29 cellular contexts compared by ENCODE assay signal in genomic region chr17:75384751-75385150, GRCh38.
"Had no signal": no experiment of that assay in that cellular context is flagged by ENCODE, and none has a peak within 500 bp of the region (broad histone marks: within the 10 kb centered on the region; RNA-seq: fewer than 3 reads in every experiment).

No MANE protein-coding gene starts in this region.

- H3K4me3 Mint-ChIP-seq: activated CD4-positive, alpha-beta T cell treated with anti-CD3 and anti-CD28 coated beads for 36 hours; activated CD4-positive, alpha-beta T cell treated with anti-CD3 and anti-CD28 coated beads, Interleukin-2, amount 10 ng/mL, durations not matched to agents 7 days and 5 days; activated CD8-positive, alpha-beta T cell treated with anti-CD3 and anti-CD28 coated beads, Interleukin-2, amount 10 ng/mL, durations not matched to agents 7 days and 5 days; activated naive CD4-positive, alpha-beta T cell treated with anti-CD3 and anti-CD28 coated beads, Interleukin-2, amount 50 U/mL, for 24 hours; activated naive CD8-positive, alpha-beta T cell treated with anti-CD3 and anti-CD28 coated beads, Interleukin-2, amount 10 ng/mL, durations not matched to agents 7 days and 5 days; T-helper 2 cell treated with Interferon-gamma antibody and Interleukin-4, amounts not matched to agents 5 μg/mL and 100 μg/mL, for 36 hours had no signal

- H3K36me3 ChIP-seq: ascending aorta, breast epithelium had no signal

- H3K4me1 ChIP-seq: ascending aorta, breast epithelium, SJCRH30 had no signal

- H3K4me3 ChIP-seq: ascending aorta, breast epithelium, MG63, SJCRH30, SK-N-MC had no signal

- H3K27ac ChIP-seq: ascending aorta, breast epithelium, SJCRH30, SK-N-MC had no signal

- FAIRE-seq: TTC549 had no signal

- H3K9me3 ChIP-seq: ascending aorta, breast epithelium, MG63, SJCRH30 had no signal

- H3K9me3 Mint-ChIP-seq: activated CD4-positive, alpha-beta T cell treated with anti-CD3 and anti-CD28 coated beads, Interleukin-2, amount 10 ng/mL, durations not matched to agents 7 days and 5 days; activated naive CD4-positive, alpha-beta T cell treated with anti-CD3 and anti-CD28 coated beads, Interleukin-2, amount 50 U/mL, for 24 hours; activated naive CD8-positive, alpha-beta T cell treated with anti-CD3 and anti-CD28 coated beads, Interleukin-2, amount 10 ng/mL, durations not matched to agents 7 days and 5 days; T-helper 2 cell treated with Interferon-gamma antibody and Interleukin-4, amounts not matched to agents 5 μg/mL and 100 μg/mL, for 36 hours had no signal

- H3K27ac Mint-ChIP-seq: activated CD4-positive, alpha-beta T cell treated with anti-CD3 and anti-CD28 coated beads for 36 hours; activated CD4-positive, alpha-beta T cell treated with anti-CD3 and anti-CD28 coated beads, Interleukin-2, amount 10 ng/mL, durations not matched to agents 7 days and 5 days; activated CD8-positive, alpha-beta T cell treated with anti-CD3 and anti-CD28 coated beads, Interleukin-2, amount 10 ng/mL, durations not matched to agents 7 days and 5 days; activated naive CD4-positive, alpha-beta T cell treated with anti-CD3 and anti-CD28 coated beads, Interleukin-2, amount 50 U/mL, for 24 hours; activated naive CD8-positive, alpha-beta T cell treated with anti-CD3 and anti-CD28 coated beads, Interleukin-2, amount 10 ng/mL, durations not matched to agents 7 days and 5 days; T-helper 2 cell treated with Interferon-gamma antibody and Interleukin-4, amounts not matched to agents 5 μg/mL and 100 μg/mL, for 36 hours had no signal

- H3K27me3 Mint-ChIP-seq: activated CD4-positive, alpha-beta T cell treated with anti-CD3 and anti-CD28 coated beads for 36 hours; activated CD4-positive, alpha-beta T cell treated with anti-CD3 and anti-CD28 coated beads, Interleukin-2, amount 10 ng/mL, durations not matched to agents 7 days and 5 days; activated naive CD4-positive, alpha-beta T cell treated with anti-CD3 and anti-CD28 coated beads, Interleukin-2, amount 50 U/mL, for 24 hours; activated naive CD8-positive, alpha-beta T cell treated with anti-CD3 and anti-CD28 coated beads, Interleukin-2, amount 10 ng/mL, durations not matched to agents 7 days and 5 days had no signal

- DNase-seq: activated CD4-positive, alpha-beta T cell treated with anti-CD3 and anti-CD28 coated beads for 36 hours; activated CD4-positive, alpha-beta T cell treated with anti-CD3 and anti-CD28 coated beads, Interleukin-2, amount 10 ng/mL, durations not matched to agents 7 days and 5 days; activated CD4-positive, alpha-beta T cell treated with anti-CD3 and anti-CD28 coated beads, Interleukin-2, amount 50 U/mL, for 48 hours; activated CD8-positive, alpha-beta T cell treated with anti-CD3 and anti-CD28 coated beads, Interleukin-2, amount 10 ng/mL, durations not matched to agents 7 days and 5 days; activated effector memory CD4-positive, alpha-beta T cell treated with Interleukin-2 at 50 U/mL for 16 hours; activated naive CD4-positive, alpha-beta T cell; activated naive CD8-positive, alpha-beta T cell treated with anti-CD3 and anti-CD28 coated beads, Interleukin-2, amount 10 ng/mL, durations not matched to agents 7 days and 5 days; activated T-cell treated with anti-CD3 and anti-CD28 coated beads, Interleukin-2, amount 50 U/mL, for 48 hours; amygdala; Kasumi-1; KG1; MG63; NCI-H1048; NCI-H1105 treated with DMSO at 0.1 percent for 48 hours; NCI-H1436; NCI-H1694; NCI-H1930; NCI-H2081 treated with DMSO at 0.1 percent for 48 hours; NCI-H226; NCI-H524 treated with DMSO at 0.1 percent for 48 hours; SHP77; SJCRH30 had no signal

- ATAC-seq: activated CD4-positive, alpha-beta T cell treated with anti-CD3 and anti-CD28 coated beads for 36 hours; activated CD8-positive, alpha-beta T cell treated with anti-CD3 and anti-CD28 coated beads, Interleukin-2, amount 10 ng/mL, durations not matched to agents 7 days and 5 days; Panc1 had no signal
